Comparison of ENCODE assay signal across 6 cellular contexts in the genomic region with DNA sequence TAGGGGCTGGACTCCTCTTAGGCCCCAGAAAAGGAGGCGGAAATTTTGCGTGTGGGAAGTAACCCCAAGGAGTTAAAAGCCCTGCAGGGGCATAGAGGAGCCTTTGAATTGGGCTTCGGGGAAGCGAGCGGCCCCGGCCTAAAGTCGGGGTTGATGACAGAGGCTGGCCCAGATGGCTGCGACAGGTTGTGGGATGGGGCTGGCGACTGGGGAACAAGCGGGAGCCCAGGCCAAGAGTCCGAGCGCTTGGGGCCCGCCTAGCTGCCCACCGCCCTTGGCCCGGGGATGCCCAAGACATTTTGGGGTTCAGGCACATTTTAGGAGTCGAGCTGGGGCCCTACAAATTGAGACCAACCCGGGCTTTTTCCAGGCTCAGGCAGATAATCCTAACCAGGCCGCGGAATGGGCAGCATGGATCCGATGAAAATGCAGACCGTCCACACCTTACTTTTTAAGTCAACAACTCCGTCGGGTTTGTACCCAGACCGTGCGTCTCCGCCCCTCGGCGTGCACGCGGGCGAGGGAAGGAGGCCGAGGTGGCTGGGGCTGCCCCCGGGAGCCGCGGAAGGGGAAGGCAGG. TPM values are rescaled to one million over a fixed set of nuclear protein-coding genes. Genes with fewer than 3 reads are reported as not detected.
DNase-seq lines count a peak whose midpoint lies in the region; ATAC-seq and TF ChIP-seq lines count a peak whose summit lies in the region.

No MANE protein-coding gene starts in this region.

- H3K4me1 Mint-ChIP-seq in GM23338, result peaks cover 34% of the 10 kb centered on the region
- H3K4me1 Mint-ChIP-seq in natural killer cell treated with Interleukin-12 subunit alpha and Interleukin-12 subunit beta and Interleukin-15 and Interleukin-18, amount 100 ng/mL, for 72 hours (ENCODE audit: low read depth in 2 of 2), result peaks cover 23 to 34% of the 10 kb centered on the region in 2 donors

- DNase-seq in GM23338 (ENCODE audit: low spot score) (peak; percentile 45), body of pancreas (no peak), islet precursor cell (no peak), putamen (ENCODE audit: low spot score) (no peak), cerebellum (ENCODE audit: low spot score) (no peak)
- no peak for DNase-seq in natural killer cell treated with Interleukin-12 subunit alpha and Interleukin-12 subunit beta and Interleukin-15 and Interleukin-18, amount 100 ng/mL, for 72 hours (ENCODE audit: low spot score)

- H3K36me3 ChIP-seq in GM23338 (ENCODE audit: insufficient read depth), result no peaks in the 10 kb centered on the region
- H3K36me3 ChIP-seq in body of pancreas (replicated peaks in 1 of 2; ENCODE audit: insufficient read depth in 1 of 2, low read depth in 2 of 2), result no peaks in the 10 kb centered on the region

- H3K9me2 ChIP-seq in GM23338 (ENCODE audit: insufficient read depth), result no peaks in the 10 kb centered on the region

- peaks cover 18% of the 10 kb centered on the region for H3K36me3 Mint-ChIP-seq in GM23338 (ENCODE audit: low read depth)
- H3K36me3 Mint-ChIP-seq in natural killer cell treated with Interleukin-12 subunit alpha and Interleukin-12 subunit beta and Interleukin-15 and Interleukin-18, amount 100 ng/mL, for 72 hours, result no peaks in the 10 kb centered on the region

- H3K27ac Mint-ChIP-seq in GM23338, result peak overlapping the region; percentile 97
- H3K27ac Mint-ChIP-seq in natural killer cell treated with Interleukin-12 subunit alpha and Interleukin-12 subunit beta and Interleukin-15 and Interleukin-18, amount 100 ng/mL, for 72 hours, result peak overlapping the region in 1 of 2 donors; percentile 56

- H3K4me2 ChIP-seq in GM23338, result peak overlapping the region; percentile 97

- intact Hi-C loops in body of pancreas (cut with DNase I), result no loop called here

- TF ChIP-seq CTCF in GM23338 (conservative IDR thresholded peaks at IDR 0.05; ENCODE audit: low read depth in 2 of 2) (no peak), body of pancreas (IDR thresholded peaks at IDR 0.05) (no peak)

- H3K27me3 Mint-ChIP-seq in GM23338 (ENCODE audit: insufficient read depth, low read depth, poor library complexity), result peaks cover 16% of the 10 kb centered on the region
- peaks cover 0 to 2% of the 10 kb centered on the region in 2 donors for H3K27me3 Mint-ChIP-seq in natural killer cell treated with Interleukin-12 subunit alpha and Interleukin-12 subunit beta and Interleukin-15 and Interleukin-18, amount 100 ng/mL, for 72 hours

- no peaks in the 10 kb centered on the region for H3K27me3 ChIP-seq in GM23338 (ENCODE audit: insufficient read depth)
- H3K27me3 ChIP-seq in body of pancreas, result no peaks in the 10 kb centered on the region

- H3K9me3 ChIP-seq in body of pancreas, result no peaks in the 10 kb centered on the region

- peaks cover 23% of the 10 kb centered on the region for H4K20me1 ChIP-seq in GM23338 (replicated peaks; ENCODE audit: insufficient read depth)

- peaks cover 38% of the 10 kb centered on the region for H3K79me2 ChIP-seq in GM23338 (replicated peaks; ENCODE audit: insufficient read depth)

- no peak for TF ChIP-seq POLR2A in body of pancreas (IDR thresholded peaks at IDR 0.05)

- H3K4me1 ChIP-seq in GM23338 (ENCODE audit: insufficient read depth) (peaks cover 35% of the 10 kb centered on the region), body of pancreas (peaks cover 39% of the 10 kb centered on the region)

- H3K27ac ChIP-seq in GM23338 (ENCODE audit: low read depth), result peak overlapping the region; percentile 97
- H3K27ac ChIP-seq in body of pancreas, result peak overlapping the region; percentile 95 to 98 (median 96)

- peak overlapping the region; percentile 66 for H2AFZ ChIP-seq in GM23338

- no peaks in the 10 kb centered on the region for H3K9me3 Mint-ChIP-seq in GM23338
- no peaks in the 10 kb centered on the region for H3K9me3 Mint-ChIP-seq in natural killer cell treated with Interleukin-12 subunit alpha and Interleukin-12 subunit beta and Interleukin-15 and Interleukin-18, amount 100 ng/mL, for 72 hours

- H3K4me3 ChIP-seq in GM23338 (peak overlapping the region; percentile 96), body of pancreas (peak overlapping the region; percentile 26 to 45)

- ATAC-seq in GM23338 (peak; percentile 6), body of pancreas (no peak)
- peak in 1 of 2 donors; percentile 54 for ATAC-seq in natural killer cell treated with Interleukin-12 subunit alpha and Interleukin-12 subunit beta and Interleukin-15 and Interleukin-18, amount 100 ng/mL, for 72 hours

- H3F3A ChIP-seq in GM23338 (replicated peaks; ENCODE audit: low read depth), result peaks cover 18% of the 10 kb centered on the region

- WGBS in body of pancreas, 2 donors, result 4 to 11% methylated on average over 11 to 35 of the region's 35 CpGs

- peak overlapping the region; percentile 98 for H3K4me3 Mint-ChIP-seq in GM23338
- peak overlapping the region; percentile 44 for H3K4me3 Mint-ChIP-seq in natural killer cell treated with Interleukin-12 subunit alpha and Interleukin-12 subunit beta and Interleukin-15 and Interleukin-18, amount 100 ng/mL, for 72 hours

TF ChIP-seq in GM23338, 12 proteins besides CTCF, POLR2A, EP300 and RAD21:
- TF ChIP-seq REST (IDR thresholded peaks at IDR 0.05; ENCODE audit: unreplicated experiment), result no peak
- no peak for TF ChIP-seq ZNF114 (CRISPR knock-in tag; IDR thresholded peaks at IDR 0.05)
- TF ChIP-seq JUNB (IDR thresholded peaks at IDR 0.05; ENCODE audit: unreplicated experiment), result no peak
- no peak for TF ChIP-seq EZH2phosphoT487 (IDR thresholded peaks at IDR 0.05; ENCODE audit: unreplicated experiment)

RNA-seq across cellular contexts. Expression of gene RTKN, which starts 0.5 kb away (rescaled TPM):
- total RNA-seq in GM23338 (2014; rRNA removed; shearing (Covaris generic)), result 42.8 and 50.0 TPM in 2 replicates
- polyA plus RNA-seq in GM23338 (2016; fragmentation: Nextera tagmentation; extraction: Ambion mirVana), result 20.4 and 24.5 TPM in 2 replicates
- total RNA-seq in body of pancreas (10 to 100 TPM; 36.1 to 80.8 TPM), cerebellum (11.0 TPM)
- 10 to 100 TPM in 1 of 2 donors, 1 to 10 TPM in 1; 4.6 to 11.6 TPM for total RNA-seq in natural killer cell treated with Interleukin-12 subunit alpha and Interleukin-12 subunit beta and Interleukin-15 and Interleukin-18, amount 100 ng/mL, for 72 hours

RNA-seq across cellular contexts. Expression of gene INO80B, which starts 13.7 kb away (rescaled TPM):
- 17.5 and 21.8 TPM in 2 replicates for total RNA-seq in GM23338 (2014; rRNA removed; shearing (Covaris generic))
- 5.1 and 6.1 TPM in 2 replicates for polyA plus RNA-seq in GM23338 (2016; fragmentation: Nextera tagmentation; extraction: Ambion mirVana)
- 10 to 100 TPM in 1 of 2 donors, 1 to 10 TPM in 1; 6.3 to 32.4 TPM for total RNA-seq in body of pancreas
- total RNA-seq in natural killer cell treated with Interleukin-12 subunit alpha and Interleukin-12 subunit beta and Interleukin-15 and Interleukin-18, amount 100 ng/mL, for 72 hours, result 10 to 100 TPM; 42.3 to 45.6 TPM
- total RNA-seq in cerebellum, result 9.2 TPM

RNA-seq across cellular contexts. Expression of gene WBP1, which starts 17.0 kb away (rescaled TPM):
- 52.4 and 64.4 TPM in 2 replicates for total RNA-seq in GM23338 (2014; rRNA removed; shearing (Covaris generic))
- 53.0 and 62.0 TPM in 2 replicates for polyA plus RNA-seq in GM23338 (2016; fragmentation: Nextera tagmentation; extraction: Ambion mirVana)
- total RNA-seq in body of pancreas, result 10 to 100 TPM; 35.3 to 56.3 TPM
- total RNA-seq in natural killer cell treated with Interleukin-12 subunit alpha and Interleukin-12 subunit beta and Interleukin-15 and Interleukin-18, amount 100 ng/mL, for 72 hours, result 10 to 100 TPM; 28.6 to 48.0 TPM
- total RNA-seq in cerebellum, result 27.3 TPM

RNA-seq across cellular contexts. Expression of gene WDR54, which starts 19.7 kb away (rescaled TPM):
- 41.3 and 41.6 TPM in 2 replicates for total RNA-seq in GM23338 (2014; rRNA removed; shearing (Covaris generic))
- 35.2 and 42.6 TPM in 2 replicates for polyA plus RNA-seq in GM23338 (2016; fragmentation: Nextera tagmentation; extraction: Ambion mirVana)
- total RNA-seq in body of pancreas, result 10 to 100 TPM in 1 of 2 donors, under 1 TPM in 1; 0.99 to 14.3 TPM
- total RNA-seq in natural killer cell treated with Interleukin-12 subunit alpha and Interleukin-12 subunit beta and Interleukin-15 and Interleukin-18, amount 100 ng/mL, for 72 hours, result 10 to 100 TPM; 41.8 to 44.9 TPM
- 18.3 TPM for total RNA-seq in cerebellum

RNA-seq across cellular contexts. Expression of gene C2orf81, which starts 19.8 kb away (rescaled TPM):
- total RNA-seq in GM23338 (2014; rRNA removed; shearing (Covaris generic)), result 4.6 TPM in 2 replicates
- polyA plus RNA-seq in GM23338 (2016; fragmentation: Nextera tagmentation; extraction: Ambion mirVana), result 3.7 and 3.8 TPM in 2 replicates
- total RNA-seq in body of pancreas, result 1 to 10 TPM in 1 of 2 donors, under 1 TPM in 1; 0.33 to 1.6 TPM
- 1 to 10 TPM; 1.7 to 2.2 TPM for total RNA-seq in natural killer cell treated with Interleukin-12 subunit alpha and Interleukin-12 subunit beta and Interleukin-15 and Interleukin-18, amount 100 ng/mL, for 72 hours
- total RNA-seq in cerebellum, result 1.1 TPM
